In the genomic region with DNA sequence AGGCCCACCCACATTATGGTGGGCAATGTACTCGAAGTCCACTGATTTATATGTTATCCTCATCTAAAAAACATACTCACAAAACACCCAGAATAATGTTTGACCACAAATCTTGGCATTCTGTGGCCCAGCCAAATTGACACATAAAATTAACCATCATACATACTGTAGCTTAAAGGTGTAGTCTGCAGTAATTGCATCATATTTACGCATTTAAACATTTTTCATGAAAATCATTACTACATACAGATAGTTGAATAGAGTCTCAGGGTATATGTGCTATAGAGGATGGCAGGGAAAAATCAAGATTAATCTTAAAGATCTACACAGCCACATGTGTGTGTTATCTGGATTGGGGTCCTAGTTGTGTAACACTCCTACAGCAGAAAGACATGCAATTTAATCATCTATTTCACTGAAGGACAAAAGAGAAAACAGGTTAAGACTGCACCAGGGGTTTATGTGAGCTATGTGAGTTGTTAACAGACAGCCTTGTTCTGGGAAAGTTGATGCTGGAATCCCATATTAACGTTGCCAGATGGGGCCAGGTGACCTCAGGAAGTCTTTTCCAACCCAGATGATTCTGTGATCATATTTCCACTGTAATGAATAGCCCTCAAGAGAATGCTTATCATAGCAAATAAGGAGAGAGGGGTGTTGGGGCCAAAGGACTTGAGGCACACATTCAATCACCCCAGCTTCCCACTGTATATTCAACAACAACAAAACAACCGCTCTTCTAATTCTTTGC, we compare ENCODE assay signal across 14 cellular contexts.
"Had no signal": no experiment of that assay in that cellular context is flagged by ENCODE, and none has a peak within 500 bp of the region (broad histone marks: within the 10 kb centered on the region; RNA-seq: fewer than 3 reads in every experiment).

No MANE protein-coding gene starts in this region.

- H3K9me3 Mint-ChIP-seq: activated naive CD4-positive, alpha-beta T cell treated with anti-CD3 and anti-CD28 coated beads for 36 hours; activated naive CD8-positive, alpha-beta T cell treated with anti-CD3 and anti-CD28 coated beads, Interleukin-2, amount 50 U/mL, for 24 hours; activated T-helper 2 cell treated with anti-CD3 and anti-CD28 coated beads, Interferon-gamma antibody, Interleukin-2, Interleukin-4, amounts not matched to agents 10 μg/mL and 5 μg/mL and 100 μg/mL, durations not matched to agents 14 hours and 24 hours and 36 hours; memory B cell; stimulated activated effector memory CD8-positive, alpha-beta T cell treated with anti-CD3 and anti-CD28 coated beads, Interleukin-12 subunit alpha, Interleukin-12 subunit beta, amount 100 ng/mL, for 72 hours had no signal

- FAIRE-seq: urothelium cell line had no signal

- H3K4me1 Mint-ChIP-seq: activated naive CD8-positive, alpha-beta T cell treated with anti-CD3 and anti-CD28 coated beads, Interleukin-2, amount 50 U/mL, for 24 hours; memory B cell; stimulated activated effector memory CD8-positive, alpha-beta T cell treated with anti-CD3 and anti-CD28 coated beads, Interleukin-12 subunit alpha, Interleukin-12 subunit beta, amount 100 ng/mL, for 72 hours had no signal

- H3K4me3 ChIP-seq: gastrocnemius medialis, psoas muscle, thoracic aorta had no signal

- H3K27ac Mint-ChIP-seq: activated naive CD4-positive, alpha-beta T cell treated with anti-CD3 and anti-CD28 coated beads for 36 hours; activated naive CD8-positive, alpha-beta T cell treated with anti-CD3 and anti-CD28 coated beads, Interleukin-2, amount 50 U/mL, for 24 hours; memory B cell; stimulated activated effector memory CD8-positive, alpha-beta T cell treated with anti-CD3 and anti-CD28 coated beads, Interleukin-12 subunit alpha, Interleukin-12 subunit beta, amount 100 ng/mL, for 72 hours had no signal

- H3K9me3 ChIP-seq: gastrocnemius medialis, psoas muscle, thoracic aorta had no signal

- H3K4me3 Mint-ChIP-seq: activated naive CD4-positive, alpha-beta T cell treated with anti-CD3 and anti-CD28 coated beads for 36 hours; activated naive CD8-positive, alpha-beta T cell treated with anti-CD3 and anti-CD28 coated beads, Interleukin-2, amount 50 U/mL, for 24 hours; memory B cell; stimulated activated effector memory CD8-positive, alpha-beta T cell treated with anti-CD3 and anti-CD28 coated beads, Interleukin-12 subunit alpha, Interleukin-12 subunit beta, amount 100 ng/mL, for 72 hours had no signal

- H3K36me3 Mint-ChIP-seq: memory B cell; stimulated activated effector memory CD8-positive, alpha-beta T cell treated with anti-CD3 and anti-CD28 coated beads, Interleukin-12 subunit alpha, Interleukin-12 subunit beta, amount 100 ng/mL, for 72 hours had no signal

- ATAC-seq: activated naive CD8-positive, alpha-beta T cell treated with anti-CD3 and anti-CD28 coated beads, Interleukin-2, amount 50 U/mL, for 24 hours; gastrocnemius medialis; left colon; psoas muscle; stimulated activated effector memory CD8-positive, alpha-beta T cell treated with anti-CD3 and anti-CD28 coated beads, Interleukin-12 subunit alpha, Interleukin-12 subunit beta, amount 100 ng/mL, for 72 hours had no signal

- H3K27me3 ChIP-seq: gastrocnemius medialis had no signal

- H3K36me3 ChIP-seq: gastrocnemius medialis, thoracic aorta had no signal

- H3K27ac ChIP-seq: psoas muscle had no signal

- DNase-seq: activated CD4-positive, alpha-beta T cell treated with anti-CD3 and anti-CD28 coated beads, Interleukin-2, amount 50 U/mL, for 4 hours; activated CD4-positive, CD25-positive, alpha-beta regulatory T cell treated with anti-CD3 and anti-CD28 coated beads, Interleukin-2, amount 50 U/mL, for 72 hours; activated naive CD4-positive, alpha-beta T cell treated with anti-CD3 and anti-CD28 coated beads for 36 hours; activated naive CD8-positive, alpha-beta T cell treated with anti-CD3 and anti-CD28 coated beads, Interleukin-2, amount 50 U/mL, for 24 hours; aorta; gastrocnemius medialis; left colon; psoas muscle; T-helper 1 cell had no signal
